ENCODE assay signal across 12 cellular contexts in genomic region chr14:69320581-69321365, GRCh38.
"Had no signal": no experiment of that assay in that cellular context is flagged by ENCODE, and none has a peak within 500 bp of the region (broad histone marks: within the 10 kb centered on the region; RNA-seq: fewer than 3 reads in every experiment).

No MANE protein-coding gene starts in this region.

- H3K9me3 ChIP-seq: heart left ventricle, left ventricle myocardium inferior, right atrium auricular region, SJCRH30 had no signal

- ATAC-seq: heart left ventricle had no signal

- H3K36me3 Mint-ChIP-seq: mesothelial cell of epicardium had no signal

- H3K4me1 Mint-ChIP-seq: mesothelial cell of epicardium had no signal

- H3K4me3 Mint-ChIP-seq: activated T-cell treated with anti-CD3 and anti-CD28 coated beads, Interleukin-2, amount 50 U/mL, for 24 hours; mesothelial cell of epicardium had no signal

- H3K27ac ChIP-seq: heart left ventricle, left ventricle myocardium inferior, right atrium auricular region, SJCRH30 had no signal

- H3K9me3 Mint-ChIP-seq: activated T-cell treated with anti-CD3 and anti-CD28 coated beads, Interleukin-2, amount 50 U/mL, for 24 hours had no signal

- H3K27me3 Mint-ChIP-seq: activated T-cell treated with anti-CD3 and anti-CD28 coated beads, Interleukin-2, amount 50 U/mL, for 24 hours had no signal

- H3K27ac Mint-ChIP-seq: activated T-cell treated with anti-CD3 and anti-CD28 coated beads, Interleukin-2, amount 50 U/mL, for 24 hours; mesothelial cell of epicardium had no signal

- H3K4me3 ChIP-seq: heart left ventricle, left ventricle myocardium inferior, right atrium auricular region, SJCRH30 had no signal

- DNase-seq: activated gamma-delta T cell treated with Interleukin-2 at 50 U/mL for 16 hours; foreskin melanocyte; left ventricle myocardium inferior; nucleus accumbens; SJCRH30; stimulated activated CD4-positive, alpha-beta T cell treated with anti-CD3 and anti-CD28 coated beads, Interleukin-2, amount 100 ng/mL, for 24 hours; stimulated activated naive CD4-positive, alpha-beta T cell treated with Interleukin-2 at 50 U/mL for 16 hours; T-helper 9 cell had no signal

- H3K36me3 ChIP-seq: SJCRH30 had no signal

- H3K27me3 ChIP-seq: heart left ventricle, right atrium auricular region, SJCRH30 had no signal
